In genomic region chr12:5456906-5457305, GRCh38 we compare ENCODE assay signal across 10 cellular contexts. TPM values are rescaled to one million over a fixed set of nuclear protein-coding genes. Genes with fewer than 3 reads are reported as not detected.
DNase-seq lines count a peak whose midpoint lies in the region; ATAC-seq, FAIRE-seq and TF ChIP-seq lines count a peak whose summit lies in the region.
"Had no signal": no experiment of that assay in that cellular context is flagged by ENCODE, and none has a peak within 500 bp of the region (broad histone marks: within the 10 kb centered on the region; RNA-seq: fewer than 3 reads in every experiment).

No MANE protein-coding gene starts in this region.

- 24 to 35% (median 31%) methylated on average over 8 of the region's 8 CpGs for WGBS in heart left ventricle, 4 donors

- H3K4me1 ChIP-seq in heart left ventricle: peaks cover 0 to 28% (median 12%) of the 10 kb centered on the region in 12 donors

- H3K36me3 ChIP-seq in heart left ventricle: no peaks in the 10 kb centered on the region

- peaks cover 0 to 13% (median 0%) of the 10 kb centered on the region in 9 donors for H3K27me3 ChIP-seq in heart left ventricle

- FAIRE-seq in urothelium cell line (lab: Jason Lieb, UNC): peak; percentile 67

- intact Hi-C loops in heart left ventricle (cut with DNase I): no loop called here
- intact Hi-C loops in cardiac septum (cut with DNase I): no loop called here

- DNase-seq in heart left ventricle (no peak), cardiac septum (ENCODE audit: low spot score) (no peak), amniotic epithelial cell (ENCODE audit: low read depth) (peak; percentile 30), islet precursor cell (peak; percentile 68), urothelium cell line (ENCODE audit: low spot score) (peak; percentile 66), DMS53 treated with DMSO at 0.1 percent for 48 hours (lab: John Stamatoyannopoulos, UW; ENCODE audit: unreplicated experiment) (no peak), NCI-H526 treated with DMSO at 0.1 percent for 48 hours (lab: John Stamatoyannopoulos, UW) (no peak), T-helper 1 cell (no peak)
- DNase-seq: NCI-H1694 treated with DMSO at 0.1 percent for 48 hours had no signal

- H3K4me3 ChIP-seq in heart left ventricle: peak overlapping the region in 1 of 12 donors; percentile 15

- TF ChIP-seq CTCF in heart left ventricle (IDR thresholded peaks at IDR 0.05): no peak

- no peak for TF ChIP-seq POLR2A in heart left ventricle (IDR thresholded peaks at IDR 0.05)

- H3K27ac ChIP-seq in heart left ventricle: peak overlapping the region in 8 of 12 donors; percentile 33 to 59 (median 50)

- peak in 3 of 4 donors; percentile 30 to 65 (median 53) for ATAC-seq in heart left ventricle

- no peaks in the 10 kb centered on the region for H3K9me3 ChIP-seq in heart left ventricle

RNA-seq across cellular contexts. Expression of gene NTF3, which starts 25.0 kb away (rescaled TPM):
- total RNA-seq in heart left ventricle: 1 to 10 TPM in 2 of 9 donors, under 1 TPM in 7; 0.26 to 1.7 (median 0.63) TPM
- 1 to 10 TPM in 1 of 2 donors, under 1 TPM in 1; 0.35 to 1.1 TPM for polyA plus RNA-seq in heart left ventricle
- total RNA-seq in cardiac septum: 0.70 TPM
- total RNA-seq: T-helper 2 cell treated with Interferon-gamma antibody and Interleukin-4, amounts not matched to agents 100 ng/mL and 5 ng/mL, for 36 hours had no signal

Comparison
In these comparisons a context has a peak if more than half of its experiments do, and no peak if none do; other contexts are left out.
1. DNase-seq: peak in amniotic epithelial cell (single experiment), islet precursor cell (single experiment) and urothelium cell line (single experiment); none in heart left ventricle (0 of 5), cardiac septum (single experiment), DMS53 treated with DMSO at 0.1 percent for 48 hours (single experiment), NCI-H526 treated with DMSO at 0.1 percent for 48 hours (single experiment) and T-helper 1 cell (0 of 5).